ENCODE assay signal across 1 cellular context in the genomic region with DNA sequence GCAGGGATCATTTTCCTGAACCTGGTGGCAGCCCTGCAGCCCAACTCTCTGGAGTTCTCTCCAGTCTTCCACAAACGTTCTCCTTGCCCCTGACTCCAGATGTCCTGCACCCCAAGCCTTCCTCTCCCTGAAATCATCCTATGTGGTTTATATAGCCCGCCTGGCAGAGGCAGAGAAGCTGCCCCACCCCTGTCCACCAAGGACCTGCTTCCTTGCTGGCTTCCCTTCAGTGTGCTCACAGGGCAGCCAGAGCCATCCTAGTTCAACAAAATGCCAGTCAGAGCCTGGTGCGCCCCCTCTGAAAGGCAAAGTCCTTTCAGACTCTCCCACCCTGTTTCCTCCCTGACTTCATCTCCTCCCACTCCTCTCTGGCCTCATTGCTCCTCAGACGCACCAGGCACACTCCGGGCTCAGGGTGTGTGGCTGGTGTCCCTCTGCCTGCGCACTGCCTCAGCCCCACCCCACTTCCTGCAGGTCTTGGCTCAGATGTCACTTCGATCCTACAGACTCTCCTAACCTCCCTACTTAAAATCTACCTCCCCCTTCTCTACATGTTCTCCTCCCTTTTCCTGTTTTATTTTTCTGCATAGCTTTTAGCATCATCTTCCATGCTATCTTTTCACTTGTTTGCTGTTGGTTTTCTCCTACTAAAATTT.
TF ChIP-seq lines count a peak whose summit lies in the region.

No MANE protein-coding gene starts in this region.

TF ChIP-seq in IMR-90, 13 proteins besides CTCF, POLR2A, EP300 and RAD21:
- TF ChIP-seq MAZ (IDR thresholded peaks at IDR 0.05; ENCODE audit: borderline replicate concordance, low read depth, low read length) (no peak), RFX5 (IDR thresholded peaks at IDR 0.05; ENCODE audit: low read depth, low read length) (no peak), MXI1 (IDR thresholded peaks at IDR 0.05; ENCODE audit: borderline replicate concordance, low read depth, low read length) (no peak), BHLHE40 (IDR thresholded peaks at IDR 0.05; ENCODE audit: low read depth, low read length) (no peak), CHD1 (IDR thresholded peaks at IDR 0.05; ENCODE audit: low read depth, low read length) (no peak), RCOR1 (IDR thresholded peaks at IDR 0.05; ENCODE audit: insufficient replicate concordance, low read length) (no peak), FOS (IDR thresholded peaks at IDR 0.05; ENCODE audit: low read depth, low read length) (no peak)
- TF ChIP-seq, protein P1, sequence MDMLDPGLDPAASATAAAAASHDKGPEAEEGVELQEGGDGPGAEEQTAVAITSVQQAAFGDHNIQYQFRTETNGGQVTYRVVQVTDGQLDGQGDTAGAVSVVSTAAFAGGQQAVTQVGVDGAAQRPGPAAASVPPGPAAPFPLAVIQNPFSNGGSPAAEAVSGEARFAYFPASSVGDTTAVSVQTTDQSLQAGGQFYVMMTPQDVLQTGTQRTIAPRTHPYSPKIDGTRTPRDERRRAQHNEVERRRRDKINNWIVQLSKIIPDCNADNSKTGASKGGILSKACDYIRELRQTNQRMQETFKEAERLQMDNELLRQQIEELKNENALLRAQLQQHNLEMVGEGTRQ (IDR thresholded peaks at IDR 0.05; ENCODE audit: low read depth, low read length), result no peak
